ENCODE assay signal across 16 cellular contexts in the genomic region with DNA sequence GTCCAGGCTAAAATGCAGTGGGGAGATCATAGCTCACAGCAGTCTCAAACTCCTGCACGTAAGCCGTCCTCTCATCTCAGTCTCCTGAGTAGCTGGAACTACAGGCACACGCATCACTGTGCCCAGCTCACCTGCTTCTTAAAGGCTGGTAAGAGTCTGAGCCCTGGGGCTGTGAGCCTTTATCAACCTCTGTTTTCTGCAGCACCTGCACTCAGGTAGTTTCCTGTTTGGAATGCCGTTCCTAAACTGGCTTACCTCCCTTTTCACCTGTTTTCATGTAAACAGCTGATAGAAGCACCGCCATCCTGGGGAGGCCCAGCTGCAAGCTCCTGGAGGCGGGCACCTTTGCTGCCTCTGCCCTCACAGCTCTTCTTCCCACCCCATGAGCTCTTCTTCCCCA. TPM values are rescaled to one million over a fixed set of nuclear protein-coding genes. Genes with fewer than 3 reads are reported as not detected.
"Had no signal": no experiment of that assay in that cellular context is flagged by ENCODE, and none has a peak within 500 bp of the region (broad histone marks: within the 10 kb centered on the region; RNA-seq: fewer than 3 reads in every experiment).

No MANE protein-coding gene starts in this region.

- H3K27ac Mint-ChIP-seq: activated CD4-positive, alpha-beta T cell treated with anti-CD3 and anti-CD28 coated beads for 36 hours; activated naive CD8-positive, alpha-beta T cell; immature natural killer cell; naive thymus-derived CD4-positive, alpha-beta T cell; progenitor cell of endocrine pancreas; stimulated activated naive B cell treated with anti-CD40 and anti-IgM and Interleukin-4, amounts not matched to agents 10 μg/mL and 1 μg/mL and 100 μg/mL, for 72 hours had no signal

- H3K4me3 Mint-ChIP-seq: activated CD4-positive, alpha-beta T cell treated with anti-CD3 and anti-CD28 coated beads for 36 hours; activated naive CD8-positive, alpha-beta T cell; immature natural killer cell; naive thymus-derived CD4-positive, alpha-beta T cell; neural progenitor cell; stimulated activated naive B cell treated with anti-CD40 and anti-IgM and Interleukin-4, amounts not matched to agents 10 μg/mL and 1 μg/mL and 100 μg/mL, for 72 hours had no signal

- H3K4me3 ChIP-seq: heart right ventricle, neural progenitor cell, thoracic aorta, upper lobe of right lung had no signal

- DNase-seq: activated CD4-positive, alpha-beta T cell treated with anti-CD3 and anti-CD28 coated beads for 36 hours; activated CD4-positive, alpha-beta T cell treated with anti-CD3 and anti-CD28 coated beads, Interleukin-2, amount 50 U/mL, for 48 hours; cerebellar nuclear complex; effector CD4-positive, alpha-beta T cell; gastrocnemius medialis; heart right ventricle; immature natural killer cell; mesenchymal stem cell; naive thymus-derived CD4-positive, alpha-beta T cell; stimulated activated naive B cell treated with anti-CD40 and anti-IgM and Interleukin-4, amounts not matched to agents 10 μg/mL and 1 μg/mL and 100 μg/mL, for 72 hours; upper lobe of right lung had no signal

- H3K9me3 Mint-ChIP-seq: immature natural killer cell, neural progenitor cell had no signal

- H2AFZ ChIP-seq: neural progenitor cell had no signal

- H3K36me3 ChIP-seq: gastrocnemius medialis, heart right ventricle, neural progenitor cell, thoracic aorta, upper lobe of right lung had no signal

- H3K4me2 ChIP-seq: neural progenitor cell had no signal

- H3K4me1 Mint-ChIP-seq: activated CD4-positive, alpha-beta T cell treated with anti-CD3 and anti-CD28 coated beads for 36 hours; neural progenitor cell; stimulated activated naive B cell treated with anti-CD40 and anti-IgM and Interleukin-4, amounts not matched to agents 10 μg/mL and 1 μg/mL and 100 μg/mL, for 72 hours had no signal

- H3K27me3 Mint-ChIP-seq: progenitor cell of endocrine pancreas had no signal

- H3K9ac ChIP-seq: neural progenitor cell had no signal

- H3K4me1 ChIP-seq: neural progenitor cell had no signal

- ATAC-seq: activated CD4-positive, alpha-beta T cell treated with anti-CD3 and anti-CD28 coated beads for 36 hours; esophagus mucosa; gastrocnemius medialis; heart right ventricle; naive thymus-derived CD4-positive, alpha-beta T cell; stimulated activated naive B cell treated with anti-CD40 and anti-IgM and Interleukin-4, amounts not matched to agents 10 μg/mL and 1 μg/mL and 100 μg/mL, for 72 hours; upper lobe of right lung had no signal

- H3K27ac ChIP-seq: heart right ventricle, neural progenitor cell, thoracic aorta, upper lobe of right lung had no signal

- H3K36me3 Mint-ChIP-seq: activated naive CD8-positive, alpha-beta T cell; immature natural killer cell; naive thymus-derived CD4-positive, alpha-beta T cell; neural progenitor cell; stimulated activated naive B cell treated with anti-CD40 and anti-IgM and Interleukin-4, amounts not matched to agents 10 μg/mL and 1 μg/mL and 100 μg/mL, for 72 hours had no signal

- H3K9me3 ChIP-seq: gastrocnemius medialis, heart right ventricle, thoracic aorta, upper lobe of right lung had no signal

- H3K27me3 ChIP-seq: gastrocnemius medialis, neural progenitor cell, upper lobe of right lung had no signal

RNA-seq across cellular contexts. Expression of a gene that starts 45.4 kb away (rescaled TPM):
- total RNA-seq: activated CD4-positive, alpha-beta T cell treated with anti-CD3 and anti-CD28 coated beads for 36 hours had no signal
- polyA plus RNA-seq: naive thymus-derived CD4-positive, alpha-beta T cell had no signal
